ENCODE assay signal across 6 cellular contexts in genomic region chr14:84247693-84248092, GRCh38.
"Had no signal": no experiment of that assay in that cellular context is flagged by ENCODE, and none has a peak within 500 bp of the region (broad histone marks: within the 10 kb centered on the region; RNA-seq: fewer than 3 reads in every experiment).

No MANE protein-coding gene starts in this region.

- ATAC-seq: K562 had no signal

- FAIRE-seq: HTR-8/SVneo, K562 had no signal

- DNase-seq: KBM-7, KG1 had no signal

- H3K9ac ChIP-seq: KMS-11 had no signal

- H3K4me2 ChIP-seq: KMS-11 had no signal

- H3K27ac ChIP-seq: HL-60, KMS-11 had no signal

- H3K4me3 ChIP-seq: K562 had no signal
